Comparison of ENCODE assay signal across 8 cellular contexts in genomic region chr3:123883656-123884257, GRCh38. TPM values are rescaled to one million over a fixed set of nuclear protein-coding genes. Genes with fewer than 3 reads are reported as not detected.
DNase-seq lines count a peak whose midpoint lies in the region; ATAC-seq, FAIRE-seq and TF ChIP-seq lines count a peak whose summit lies in the region.

No MANE protein-coding gene starts in this region.

- H3K36me3 ChIP-seq in astrocyte (ENCODE audit: insufficient read depth, low read length) (peaks cover 2% of the 10 kb centered on the region), thoracic aorta (no peaks in the 10 kb centered on the region)

- H2AFZ ChIP-seq in astrocyte (ENCODE audit: low read depth, low read length) = peak overlapping the region; percentile 78

- no peak for ATAC-seq in thoracic aorta (ENCODE audit: insufficient number of reproducible peaks, low FRiP score, low read depth)

- peak overlapping the region; percentile 19 for H3K27ac ChIP-seq in astrocyte (ENCODE audit: low read depth, low read length)
- peak overlapping the region; percentile 80 to 90 for H3K27ac ChIP-seq in thoracic aorta

- H3K4me1 Mint-ChIP-seq in T-helper 2 cell treated with Interferon-gamma antibody and Interleukin-4, amounts not matched to agents 5 μg/mL and 100 μg/mL, for 36 hours (ENCODE audit: low read depth) = peaks cover 14% of the 10 kb centered on the region
- H3K4me1 Mint-ChIP-seq in astrocyte (ENCODE audit: low read depth, unreplicated experiment) = peaks cover 9% of the 10 kb centered on the region

- H4K20me1 ChIP-seq in astrocyte (ENCODE audit: insufficient read depth, low read length) = peaks cover 13% of the 10 kb centered on the region

- DNase-seq in T-helper 2 cell treated with Interferon-gamma antibody and Interleukin-4, amounts not matched to agents 5 μg/mL and 100 μg/mL, for 36 hours (ENCODE audit: low spot score) = no peak
- DNase-seq in T-helper 2 cell = no peak
- DNase-seq in astrocyte (ENCODE audit: low read depth) = no peak
- DNase-seq in kidney tubule cell (ENCODE audit: low spot score) = peak; percentile 23
- DNase-seq in thoracic aorta (ENCODE audit: low spot score) = no peak
- no peak for DNase-seq in occipital lobe (lab: John Stamatoyannopoulos, UW)
- no peak for DNase-seq in stimulated activated naive CD4-positive, alpha-beta T cell (lab: John Stamatoyannopoulos, UW)
- DNase-seq in cerebellum (ENCODE audit: low spot score) = no peak

- H3K4me1 ChIP-seq in astrocyte (ENCODE audit: insufficient read depth, low read length) (peaks cover 22% of the 10 kb centered on the region), thoracic aorta (ENCODE audit: control insufficient read depth in 1 of 2, low read depth in 2 of 2) (peaks cover 5 to 39% of the 10 kb centered on the region in 2 donors)

- H3K36me3 Mint-ChIP-seq in T-helper 2 cell treated with Interferon-gamma antibody and Interleukin-4, amounts not matched to agents 5 μg/mL and 100 μg/mL, for 36 hours (ENCODE audit: low read depth) = no peaks in the 10 kb centered on the region
- H3K36me3 Mint-ChIP-seq in astrocyte (ENCODE audit: low read depth, unreplicated experiment) = peaks cover 5% of the 10 kb centered on the region

- peak overlapping the region; percentile 86 for H3K9ac ChIP-seq in astrocyte (ENCODE audit: low read length)

- no peak for TF ChIP-seq CTCF in astrocyte (IDR thresholded peaks at IDR 0.05; ENCODE audit: insufficient read depth, low read depth, low read length)
- no peak for TF ChIP-seq CTCF in thoracic aorta (IDR thresholded peaks at IDR 0.05)

- peaks cover 49% of the 10 kb centered on the region for H3K79me2 ChIP-seq in astrocyte (ENCODE audit: insufficient read depth, low read length)

- peak overlapping the region; percentile 71 for H3K4me3 Mint-ChIP-seq in T-helper 2 cell treated with Interferon-gamma antibody and Interleukin-4, amounts not matched to agents 5 μg/mL and 100 μg/mL, for 36 hours
- H3K4me3 Mint-ChIP-seq in astrocyte (ENCODE audit: unreplicated experiment) = peak overlapping the region; percentile 87

- H3K4me2 ChIP-seq in astrocyte (ENCODE audit: low read length) = peak overlapping the region; percentile 87

- no peak for FAIRE-seq in astrocyte (lab: Jason Lieb, UNC)

- H3K27me3 Mint-ChIP-seq in T-helper 2 cell treated with Interferon-gamma antibody and Interleukin-4, amounts not matched to agents 5 μg/mL and 100 μg/mL, for 36 hours (ENCODE audit: low read depth) = peaks cover 60% of the 10 kb centered on the region
- peaks cover 2% of the 10 kb centered on the region for H3K27me3 Mint-ChIP-seq in astrocyte (ENCODE audit: low read depth, unreplicated experiment)

- H3K27ac Mint-ChIP-seq in T-helper 2 cell treated with Interferon-gamma antibody and Interleukin-4, amounts not matched to agents 5 μg/mL and 100 μg/mL, for 36 hours = no peak overlapping the region
- peak overlapping the region; percentile 34 for H3K27ac Mint-ChIP-seq in astrocyte (ENCODE audit: unreplicated experiment)

- H3K27me3 ChIP-seq in astrocyte (ENCODE audit: insufficient read depth, low read length) (no peaks in the 10 kb centered on the region), thoracic aorta (replicated peaks; ENCODE audit: insufficient read depth) (no peaks in the 10 kb centered on the region)

- H3K4me3 ChIP-seq in astrocyte (ENCODE audit: insufficient read depth, low read depth, low read length) = peak overlapping the region; percentile 72
- peak overlapping the region; percentile 80 for H3K4me3 ChIP-seq in thoracic aorta

- H3K9me3 Mint-ChIP-seq in T-helper 2 cell treated with Interferon-gamma antibody and Interleukin-4, amounts not matched to agents 5 μg/mL and 100 μg/mL, for 36 hours = no peaks in the 10 kb centered on the region
- H3K9me3 Mint-ChIP-seq in astrocyte (ENCODE audit: unreplicated experiment) = peaks cover under 1% of the 10 kb centered on the region

- H3K9me3 ChIP-seq in astrocyte (ENCODE audit: insufficient read depth, low read depth, low read length) (no peaks in the 10 kb centered on the region), thoracic aorta (no peaks in the 10 kb centered on the region)

RNA-seq across cellular contexts. Expression of gene MYLK, which starts 0.4 kb away (rescaled TPM):
- total RNA-seq in astrocyte = 50.5 and 53.6 TPM in 2 replicates
- total RNA-seq in thoracic aorta = 100 to 1,000 TPM; 483 to 563 TPM
- total RNA-seq in occipital lobe = 15.1 TPM
- total RNA-seq in cerebellum = 11.9 TPM
